In genomic region chr7:20238268-20238753, GRCh38 we compare ENCODE assay signal across 29 cellular contexts. TPM values are rescaled to one million over a fixed set of nuclear protein-coding genes. Genes with fewer than 3 reads are reported as not detected.
DNase-seq lines count a peak whose midpoint lies in the region; ATAC-seq and TF ChIP-seq lines count a peak whose summit lies in the region.
"Had no signal": no experiment of that assay in that cellular context is flagged by ENCODE, and none has a peak within 500 bp of the region (broad histone marks: within the 10 kb centered on the region; RNA-seq: fewer than 3 reads in every experiment).

No MANE protein-coding gene starts in this region.

- H3K36me3 Mint-ChIP-seq in CD8-positive, alpha-beta memory T cell: no peaks in the 10 kb centered on the region
- no peaks in the 10 kb centered on the region for H3K36me3 Mint-ChIP-seq in activated T-helper 17 cell treated with anti-CD3 and anti-CD28 coated beads, Interleukin-2, amount 50 U/mL, for 72 hours (ENCODE audit: low read depth)
- no peaks in the 10 kb centered on the region for H3K36me3 Mint-ChIP-seq in neural progenitor cell
- no peaks in the 10 kb centered on the region for H3K36me3 Mint-ChIP-seq in endothelial cell (ENCODE audit: low read depth, unreplicated experiment)
- H3K36me3 Mint-ChIP-seq: activated naive CD4-positive, alpha-beta T cell treated with anti-CD3 and anti-CD28 coated beads, Interleukin-2, amount 50 U/mL, for 72 hours had no signal

- peak overlapping the region; percentile 44; the same call in 1 of the 2 replicates for H4K91ac ChIP-seq in IMR-90 (ENCODE audit: insufficient read depth, low read depth, low read length)

- TF ChIP-seq RAD21 in IMR-90 (IDR thresholded peaks at IDR 0.05; ENCODE audit: low read length): no peak

- peak overlapping the region; percentile 46; the same call in 1 of the 2 replicates for H3K23ac ChIP-seq in IMR-90 (ENCODE audit: low read depth, low read length)

- dilution Hi-C loops in IMR-90 (cut with HindIII; ENCODE audit: low sequenced_read_pairs, unreplicated experiment): no loop called here

- no peak for ATAC-seq in IMR-90 (ENCODE audit: low read depth)
- no peak for ATAC-seq in activated T-helper 17 cell treated with anti-CD3 and anti-CD28 coated beads, Interleukin-2, amount 50 U/mL, for 72 hours (replicated peaks)
- no peak for ATAC-seq in HG03520 (IDR thresholded peaks at IDR 0.05; ENCODE audit: unreplicated experiment)
- ATAC-seq: SK-N-SH treated with all-trans-retinoic acid at 6 μM for 48 hours had no signal

- H3K4me3 ChIP-seq in CD8-positive, alpha-beta memory T cell (ENCODE audit: low read length): no peak overlapping the region
- no peak overlapping the region for H3K4me3 ChIP-seq in IMR-90 (ENCODE audit: insufficient read depth, low read depth, low read length)
- no peak overlapping the region for H3K4me3 ChIP-seq in neural progenitor cell
- H3K4me3 ChIP-seq: ascending aorta, BLaER1, dorsolateral prefrontal cortex, lung, thyroid gland had no signal

- H3K27ac ChIP-seq in CD8-positive, alpha-beta memory T cell (ENCODE audit: low read depth, low read length): no peak overlapping the region
- H3K27ac ChIP-seq in IMR-90 (ENCODE audit: insufficient read depth, low read length) (no peak overlapping the region), neural progenitor cell (no peak overlapping the region)
- H3K27ac ChIP-seq: ascending aorta, BLaER1, dorsolateral prefrontal cortex, thyroid gland had no signal

- H3K9me1 ChIP-seq in IMR-90 (ENCODE audit: insufficient read depth, low read length): no peaks in the 10 kb centered on the region; the same call in 1 of the 2 replicates

- H2AK5ac ChIP-seq in IMR-90 (ENCODE audit: low read depth, low read length): peak overlapping the region; percentile 58; the same call in 1 of the 2 replicates

- TF ChIP-seq POLR2A in IMR-90 (IDR thresholded peaks at IDR 0.05; ENCODE audit: low read depth, low read length): no peak

- no peak overlapping the region for H2AK9ac ChIP-seq in IMR-90 (replicated peaks; ENCODE audit: low read depth, low read length, poor library complexity)

- no peak overlapping the region for H2BK5ac ChIP-seq in IMR-90 (ENCODE audit: low read depth, low read length, poor library complexity, severe bottlenecking)

- H3K4me1 ChIP-seq in CD8-positive, alpha-beta memory T cell (ENCODE audit: insufficient read depth, low read length): no peaks in the 10 kb centered on the region
- H3K4me1 ChIP-seq in IMR-90 (ENCODE audit: control insufficient read depth, insufficient read depth, low read length) (peaks cover 9% of the 10 kb centered on the region), neural progenitor cell (no peaks in the 10 kb centered on the region)
- H3K4me1 ChIP-seq: ascending aorta, BLaER1 had no signal

- H3K4me3 Mint-ChIP-seq in CD8-positive, alpha-beta memory T cell: peak overlapping the region in 4 of 7 donors; percentile 39 to 65 (median 52)
- no peak overlapping the region for H3K4me3 Mint-ChIP-seq in activated T-helper 17 cell treated with anti-CD3 and anti-CD28 coated beads, Interleukin-2, amount 50 U/mL, for 72 hours
- H3K4me3 Mint-ChIP-seq in neural progenitor cell (no peak overlapping the region), endothelial cell (ENCODE audit: unreplicated experiment) (no peak overlapping the region)

- CTCF ChIA-PET in CD8-positive, alpha-beta memory T cell (lab: Charles Lee): no interaction called here
- CTCF ChIA-PET in IMR-90 (lab: Yijun Ruan, JAX): no interaction called here

- H2BK120ac ChIP-seq in IMR-90 (ENCODE audit: low read depth, low read length): peak overlapping the region; percentile 75

- BruUV-seq in IMR-90 (replicated peaks; lab: Mats Ljungman, UMichigan): no TSS peak

- no peak overlapping the region for H4K5ac ChIP-seq in IMR-90 (ENCODE audit: low read depth, low read length)

- H2BK15ac ChIP-seq in IMR-90 (ENCODE audit: low read depth, low read length): peak overlapping the region; percentile 79; the same call in 1 of the 3 replicates

- H3K9me3 ChIP-seq in CD8-positive, alpha-beta memory T cell (ENCODE audit: low read length): no peaks in the 10 kb centered on the region
- H3K9me3 ChIP-seq in IMR-90 (ENCODE audit: control insufficient read depth, insufficient read depth, low read length) (no peaks in the 10 kb centered on the region), neural progenitor cell (ENCODE audit: low read depth) (no peaks in the 10 kb centered on the region)
- H3K9me3 ChIP-seq: ascending aorta, BLaER1, thyroid gland had no signal

- no peaks in the 10 kb centered on the region for H3K79me2 ChIP-seq in neural progenitor cell (ENCODE audit: low read depth)

- in situ Hi-C loops in IMR-90 (cut with MboI; ENCODE audit: low sequenced_read_pairs): no loop called here

- H3K4me1 Mint-ChIP-seq in CD8-positive, alpha-beta memory T cell: peaks cover 2 to 6% (median 5%) of the 10 kb centered on the region in 3 donors
- H3K4me1 Mint-ChIP-seq in activated T-helper 17 cell treated with anti-CD3 and anti-CD28 coated beads, Interleukin-2, amount 50 U/mL, for 72 hours: peaks cover 9% of the 10 kb centered on the region
- peaks cover 35% of the 10 kb centered on the region for H3K4me1 Mint-ChIP-seq in neural progenitor cell
- peaks cover 11% of the 10 kb centered on the region for H3K4me1 Mint-ChIP-seq in endothelial cell (ENCODE audit: unreplicated experiment)

- intact Hi-C loops in IMR-90 (cut with micrococcal nuclease): no loop called here

- H3K79me1 ChIP-seq in IMR-90 (ENCODE audit: low read depth in 1 of 2, low read length in 2 of 2): no peaks in the 10 kb centered on the region

- H2AFZ ChIP-seq in IMR-90 (replicated peaks; ENCODE audit: low read length, poor library complexity): peak overlapping the region; percentile 71
- no peak overlapping the region for H2AFZ ChIP-seq in neural progenitor cell (replicated peaks)

- 100% methylated on average over 2 of the region's 7 CpGs; no CpG with 5 or more reads in 1 of the 2 experiments for WGBS in IMR-90 (ENCODE audit: extremely low coverage in 2 of 2, insufficient read length in 1 of 2), 2 experiments

- TF ChIP-seq CTCF in IMR-90 (conservative IDR thresholded peaks at IDR 0.05; ENCODE audit: low read depth, low read length) (no peak), neural progenitor cell (IDR thresholded peaks at IDR 0.05) (no peak), endothelial cell (IDR thresholded peaks at IDR 0.05; ENCODE audit: unreplicated experiment) (no peak)

- H3K36me3 ChIP-seq in CD8-positive, alpha-beta memory T cell (ENCODE audit: insufficient read depth, low read length): no peaks in the 10 kb centered on the region
- H3K36me3 ChIP-seq in IMR-90 (ENCODE audit: control insufficient read depth, insufficient read depth, low read length) (no peaks in the 10 kb centered on the region), neural progenitor cell (no peaks in the 10 kb centered on the region)
- H3K36me3 ChIP-seq: ascending aorta, BLaER1, thyroid gland had no signal

- H3K18ac ChIP-seq in IMR-90 (ENCODE audit: low read depth, low read length): no peak overlapping the region

- no peak overlapping the region for H3K14ac ChIP-seq in IMR-90 (replicated peaks; ENCODE audit: low read depth, low read length)

- H3K9ac ChIP-seq in IMR-90 (ENCODE audit: low read depth, low read length) (no peak overlapping the region), neural progenitor cell (no peak overlapping the region)
- H3K9ac ChIP-seq: BLaER1 had no signal

- peak overlapping the region; percentile 34; the same call in 1 of the 2 replicates for H2BK20ac ChIP-seq in IMR-90 (ENCODE audit: low read depth, low read length)

- H3K27me3 Mint-ChIP-seq in CD8-positive, alpha-beta memory T cell: peaks cover 0 to 2% of the 10 kb centered on the region in 2 donors
- H3K27me3 Mint-ChIP-seq in activated T-helper 17 cell treated with anti-CD3 and anti-CD28 coated beads, Interleukin-2, amount 50 U/mL, for 72 hours: no peaks in the 10 kb centered on the region
- peaks cover 2% of the 10 kb centered on the region for H3K27me3 Mint-ChIP-seq in neural progenitor cell (ENCODE audit: insufficient read depth, low read depth)
- H3K27me3 Mint-ChIP-seq in endothelial cell (ENCODE audit: unreplicated experiment): no peaks in the 10 kb centered on the region

- H4K8ac ChIP-seq in IMR-90 (ENCODE audit: low read depth in 2 of 2, low read length in 2 of 2): 0 out of 4 replicates have a peak overlapping the region, but pooled peaks of 1 of the 2 experiments have one; percentile 60

- H3K4ac ChIP-seq in IMR-90 (ENCODE audit: low read depth, low read length): 0 out of 2 replicates have a peak overlapping the region, but pooled peaks have one; percentile 40

- no peak overlapping the region for H3K27ac Mint-ChIP-seq in CD8-positive, alpha-beta memory T cell
- H3K27ac Mint-ChIP-seq in activated T-helper 17 cell treated with anti-CD3 and anti-CD28 coated beads, Interleukin-2, amount 50 U/mL, for 72 hours: peak overlapping the region; percentile 45
- peak overlapping the region; percentile 40 for H3K27ac Mint-ChIP-seq in neural progenitor cell
- no peak overlapping the region for H3K27ac Mint-ChIP-seq in endothelial cell (ENCODE audit: unreplicated experiment)
- H3K27ac Mint-ChIP-seq: activated naive CD4-positive, alpha-beta T cell treated with anti-CD3 and anti-CD28 coated beads, Interleukin-2, amount 50 U/mL, for 72 hours; activated T-helper 2 cell treated with anti-CD3 and anti-CD28 coated beads, Interferon-gamma antibody, Interleukin-2, Interleukin-4, amounts not matched to agents 10 μg/mL and 5 μg/mL and 100 μg/mL, durations not matched to agents 14 hours and 24 hours and 36 hours had no signal

- no peaks in the 10 kb centered on the region for H3K27me3 ChIP-seq in CD8-positive, alpha-beta memory T cell (ENCODE audit: insufficient read depth, low read length, poor library complexity, severe bottlenecking)
- H3K27me3 ChIP-seq in IMR-90 (ENCODE audit: control insufficient read depth, insufficient read depth, low read length) (no peaks in the 10 kb centered on the region), neural progenitor cell (no peaks in the 10 kb centered on the region)
- H3K27me3 ChIP-seq: ascending aorta, BLaER1, thyroid gland had no signal

- H3K4me2 ChIP-seq in IMR-90 (ENCODE audit: low read depth, low read length) (no peak overlapping the region), neural progenitor cell (no peak overlapping the region)
- H3K4me2 ChIP-seq: BLaER1 had no signal

- H4K20me1 ChIP-seq in IMR-90 (ENCODE audit: insufficient read depth, low read length) (no peaks in the 10 kb centered on the region), neural progenitor cell (ENCODE audit: low read depth) (no peaks in the 10 kb centered on the region)
- H4K20me1 ChIP-seq: BLaER1 had no signal

- no peaks in the 10 kb centered on the region for H3F3A ChIP-seq in neural progenitor cell (ENCODE audit: low read depth)

- no peak overlapping the region for H3K56ac ChIP-seq in IMR-90 (ENCODE audit: extremely low read depth, insufficient read depth, low read length)

- no peaks in the 10 kb centered on the region for H3K9me3 Mint-ChIP-seq in CD8-positive, alpha-beta memory T cell
- peaks cover 5% of the 10 kb centered on the region for H3K9me3 Mint-ChIP-seq in activated T-helper 17 cell treated with anti-CD3 and anti-CD28 coated beads, Interleukin-2, amount 50 U/mL, for 72 hours
- peaks cover 2% of the 10 kb centered on the region for H3K9me3 Mint-ChIP-seq in neural progenitor cell
- no peaks in the 10 kb centered on the region for H3K9me3 Mint-ChIP-seq in endothelial cell (ENCODE audit: unreplicated experiment)
- H3K9me3 Mint-ChIP-seq: activated naive CD4-positive, alpha-beta T cell treated with anti-CD3 and anti-CD28 coated beads, Interleukin-2, amount 50 U/mL, for 72 hours; activated T-helper 2 cell treated with anti-CD3 and anti-CD28 coated beads, Interferon-gamma antibody, Interleukin-2, Interleukin-4, amounts not matched to agents 10 μg/mL and 5 μg/mL and 100 μg/mL, durations not matched to agents 14 hours and 24 hours and 36 hours had no signal

- no peak for DNase-seq in CD8-positive, alpha-beta memory T cell
- DNase-seq in IMR-90: no peak
- DNase-seq in neural progenitor cell (ENCODE audit: low spot score): no peak
- DNase-seq in NAMALWA (ENCODE audit: low spot score): no peak
- DNase-seq in endothelial cell (ENCODE audit: low spot score): no peak
- no peak for DNase-seq in activated CD4-positive, alpha-beta T cell treated with anti-CD3 and anti-CD28 coated beads, Interleukin-2, amount 50 U/mL, for 4 hours
- DNase-seq: ACHN; activated CD8-positive, alpha-beta memory T cell treated with anti-CD3 and anti-CD28 coated beads, Interleukin-2, amount 50 U/mL, for 48 hours; glutamatergic neuron; kidney glomerular epithelial cell; NCI-H1092 treated with DMSO at 0.1 percent for 48 hours; NCI-H2029 treated with DMSO at 0.1 percent for 48 hours; NCI-H2227 treated with DMSO at 0.1 percent for 48 hours; NCI-H69; stimulated activated CD4-positive, alpha-beta T cell treated with anti-CD3 and anti-CD28 coated beads, Interleukin-2, amount 100 ng/mL, for 48 hours; stimulated activated naive CD4-positive, alpha-beta T cell; T-helper 9 cell; thyroid gland had no signal

- POLR2A ChIA-PET in CD8-positive, alpha-beta memory T cell (lab: Charles Lee): no interaction called here
- POLR2A ChIA-PET in IMR-90 (lab: Charles Lee; ENCODE audit: unreplicated experiment): no interaction called here

RNA-seq across cellular contexts. Expression of gene MACC1, which starts 21.1 kb away (rescaled TPM):
- under 1 TPM; 0.37 to 0.86 TPM for total RNA-seq in CD8-positive, alpha-beta memory T cell
- 0.08 TPM for polyA plus RNA-seq in CD8-positive, alpha-beta memory T cell
- under 0.01 TPM in 2 replicates for total RNA-seq in IMR-90 (2012; rRNA removed)
- not detected in 2 replicates for polyA plus RNA-seq in IMR-90 (2012; rRNA removed)
- polyA plus RNA-seq in IMR-90 (2012; cell fraction: cytosol; rRNA removed): not detected in 2 replicates
- 0.01 TPM in 1 of 2 replicates, not detected in the other for polyA plus RNA-seq in IMR-90 (2012; cell fraction: nucleus; rRNA removed; ENCODE audit: low replicate concordance)
- 1 to 10 TPM; 1.5 to 2.5 TPM for total RNA-seq in activated T-helper 17 cell treated with anti-CD3 and anti-CD28 coated beads, Interleukin-2, amount 50 U/mL, for 72 hours
- total RNA-seq in neural progenitor cell (ENCODE audit: low replicate concordance): 5.7 and 7.2 TPM in 2 replicates
- 0.69 TPM for total RNA-seq in endothelial cell (ENCODE audit: unreplicated experiment)
- total RNA-seq: activated naive CD4-positive, alpha-beta T cell treated with anti-CD3 and anti-CD28 coated beads, Interleukin-2, amount 50 U/mL, for 72 hours; activated T-helper 2 cell treated with anti-CD3 and anti-CD28 coated beads, Interferon-gamma antibody, Interleukin-2, Interleukin-4, amounts not matched to agents 10 μg/mL and 5 μg/mL and 100 μg/mL, durations not matched to agents 14 hours and 24 hours and 36 hours; ascending aorta; endothelial cell of umbilical vein; osteocyte had no signal
- polyA plus RNA-seq: endothelial cell of umbilical vein had no signal

Comparison
In these comparisons a context has a peak if more than half of its experiments do, and no peak if none do; other contexts are left out.
1. H3K27ac Mint-ChIP-seq: peak in activated T-helper 17 cell treated with anti-CD3 and anti-CD28 coated beads, Interleukin-2, amount 50 U/mL, for 72 hours (single experiment) and neural progenitor cell (single experiment); none in CD8-positive, alpha-beta memory T cell (0 of 8) and endothelial cell (single experiment).
2. H3K4me3 Mint-ChIP-seq: peak in CD8-positive, alpha-beta memory T cell (4 of 7); none in activated T-helper 17 cell treated with anti-CD3 and anti-CD28 coated beads, Interleukin-2, amount 50 U/mL, for 72 hours (single experiment), neural progenitor cell (single experiment) and endothelial cell (single experiment).